Comparison of ENCODE assay signal across 9 cellular contexts in the genomic region with DNA sequence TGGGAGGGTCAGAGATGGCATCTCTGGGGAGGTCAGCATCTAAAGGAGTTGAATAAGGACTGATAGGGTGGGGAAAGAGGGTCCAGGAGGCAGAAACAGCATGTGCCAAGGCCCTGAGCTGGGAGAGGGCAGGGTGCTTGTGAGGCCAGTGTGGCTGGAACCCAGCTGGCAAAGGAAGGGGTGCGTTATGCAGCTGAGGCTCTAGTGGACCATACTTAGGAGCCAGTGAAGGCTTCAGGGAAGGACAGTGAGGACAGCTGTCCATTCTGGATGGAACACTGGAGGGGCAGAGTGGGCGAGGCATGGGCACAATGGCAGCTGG. TPM values are rescaled to one million over a fixed set of nuclear protein-coding genes. Genes with fewer than 3 reads are reported as not detected.
DNase-seq lines count a peak whose midpoint lies in the region; ATAC-seq, FAIRE-seq and TF ChIP-seq lines count a peak whose summit lies in the region.
"Had no signal": no experiment of that assay in that cellular context is flagged by ENCODE, and none has a peak within 500 bp of the region (broad histone marks: within the 10 kb centered on the region; RNA-seq: fewer than 3 reads in every experiment).

No MANE protein-coding gene starts in this region.

- peak overlapping the region; percentile 76 for H3K27ac ChIP-seq in cardiac muscle cell
- no peak overlapping the region for H3K27ac ChIP-seq in mesenchymal stem cell (ENCODE audit: low read length, poor library complexity, severe bottlenecking)
- peak overlapping the region; percentile 68 to 73 (median 70) for H3K27ac ChIP-seq in transverse colon
- H3K27ac ChIP-seq: C4-2B had no signal

- H3K27me3 ChIP-seq in cardiac muscle cell (no peaks in the 10 kb centered on the region), mesenchymal stem cell (ENCODE audit: control insufficient read depth in 1 of 2, insufficient read depth in 1 of 2, low read length in 2 of 2) (peaks cover 0 to 21% of the 10 kb centered on the region in 2 experiments), transverse colon (no peaks in the 10 kb centered on the region)

- peak overlapping the region in 1 of 2 experiments; percentile 97 for H3K23ac ChIP-seq in mesenchymal stem cell (ENCODE audit: low read length in 2 of 2)

- no peak overlapping the region for H2BK15ac ChIP-seq in mesenchymal stem cell (ENCODE audit: low read depth, poor library complexity, severe bottlenecking)

- no peak for DNase-seq in cardiac muscle cell (ENCODE audit: low read depth in 1 of 2, low spot score in 1 of 2)
- no peak for DNase-seq in left ventricle myocardium superior
- no peak for DNase-seq in activated naive CD8-positive, alpha-beta T cell treated with anti-CD3 and anti-CD28 coated beads for 36 hours
- DNase-seq in mesenchymal stem cell: no peak
- DNase-seq in transverse colon: no peak
- DNase-seq in urothelium cell line (ENCODE audit: low spot score): no peak

- no peaks in the 10 kb centered on the region for H3K27me3 Mint-ChIP-seq in activated naive CD8-positive, alpha-beta T cell treated with anti-CD3 and anti-CD28 coated beads for 36 hours

- WGBS in mesenchymal stem cell: 70% methylated on average over 2 of the region's 2 CpGs
- 75% methylated on average over 2 of the region's 2 CpGs; no CpG with 5 or more reads in 1 of the 2 donors for WGBS in transverse colon (ENCODE audit: low coverage in 1 of 2), 2 donors

- H2BK120ac ChIP-seq in mesenchymal stem cell (ENCODE audit: low read depth, low read length): no peak overlapping the region

- H4K8ac ChIP-seq in mesenchymal stem cell (ENCODE audit: low read length): peak overlapping the region; percentile 94

- no peaks in the 10 kb centered on the region for H3K9me3 ChIP-seq in cardiac muscle cell (ENCODE audit: low read depth)
- no peaks in the 10 kb centered on the region for H3K9me3 ChIP-seq in mesenchymal stem cell (ENCODE audit: control insufficient read depth, low read length)
- H3K9me3 ChIP-seq in transverse colon: no peaks in the 10 kb centered on the region

- H2AFZ ChIP-seq in mesenchymal stem cell (ENCODE audit: low read depth, low read length): peak overlapping the region; percentile 36

- peak overlapping the region; percentile 87 to 99 for H3K18ac ChIP-seq in mesenchymal stem cell (ENCODE audit: low read depth in 1 of 2, low read length in 2 of 2)

- H3K14ac ChIP-seq in mesenchymal stem cell (ENCODE audit: low read length in 2 of 2): peak overlapping the region in 1 of 2 experiments; percentile 95

- H3K4me1 ChIP-seq in cardiac muscle cell (ENCODE audit: low read depth): peaks cover 26% of the 10 kb centered on the region
- H3K4me1 ChIP-seq in mesenchymal stem cell (ENCODE audit: control insufficient read depth, insufficient read depth, low read depth, low read length): peaks cover 6% of the 10 kb centered on the region
- peaks cover 0 to 11% (median 8%) of the 10 kb centered on the region in 4 donors for H3K4me1 ChIP-seq in transverse colon

- H3K79me1 ChIP-seq in mesenchymal stem cell (replicated peaks; ENCODE audit: low read length, poor library complexity, severe bottlenecking): no peaks in the 10 kb centered on the region

- FAIRE-seq in urothelium cell line (lab: Jason Lieb, UNC): no peak

- H3K9ac ChIP-seq in mesenchymal stem cell (ENCODE audit: low read length): peak overlapping the region; percentile 91

- H3K4me3 ChIP-seq in cardiac muscle cell (no peak overlapping the region), mesenchymal stem cell (ENCODE audit: insufficient read depth in 1 of 2, low read depth in 1 of 2, low read length in 2 of 2) (peak overlapping the region in 1 of 2 experiments; percentile 83), transverse colon (no peak overlapping the region)

- H3K36me3 ChIP-seq in cardiac muscle cell (no peaks in the 10 kb centered on the region), mesenchymal stem cell (ENCODE audit: control insufficient read depth in 1 of 2, insufficient read depth in 2 of 2, low read depth in 1 of 2, low read length in 2 of 2) (no peaks in the 10 kb centered on the region), transverse colon (no peaks in the 10 kb centered on the region)

- no peak overlapping the region for H2BK5ac ChIP-seq in mesenchymal stem cell (ENCODE audit: low read depth, low read length, poor library complexity, severe bottlenecking)

- peak overlapping the region; percentile 71 to 100 for H2BK12ac ChIP-seq in mesenchymal stem cell (ENCODE audit: low read length in 2 of 2)

- peak overlapping the region; percentile 79 to 94 for H3K4ac ChIP-seq in mesenchymal stem cell (ENCODE audit: low read depth in 1 of 2, low read length in 2 of 2)

- peak overlapping the region; percentile 87 for H3K27ac Mint-ChIP-seq in activated naive CD8-positive, alpha-beta T cell treated with anti-CD3 and anti-CD28 coated beads for 36 hours

- no peak overlapping the region for H3K4me2 ChIP-seq in mesenchymal stem cell (ENCODE audit: low read length, poor library complexity, severe bottlenecking)

- no peak for TF ChIP-seq POLR2A in transverse colon (IDR thresholded peaks at IDR 0.05)

- H2AK5ac ChIP-seq in mesenchymal stem cell (ENCODE audit: low read length, severe bottlenecking): no peak overlapping the region

- H3K4me3 Mint-ChIP-seq in activated naive CD8-positive, alpha-beta T cell treated with anti-CD3 and anti-CD28 coated beads for 36 hours: no peak overlapping the region

- intact Hi-C loops in left ventricle myocardium superior (cut with micrococcal nuclease) (no loop called here), transverse colon (cut with DNase I; ENCODE audit: low total_unique reads) (no loop called here)

- TF ChIP-seq CTCF in cardiac muscle cell (IDR thresholded peaks at IDR 0.05; ENCODE audit: low read depth, low read length) (no peak), transverse colon (IDR thresholded peaks at IDR 0.05) (no peak)

- no peak for TF ChIP-seq EP300 in transverse colon (IDR thresholded peaks at IDR 0.05; ENCODE audit: low read depth)

- ATAC-seq in left ventricle myocardium superior (no peak), GM18858 (IDR thresholded peaks at IDR 0.05; ENCODE audit: unreplicated experiment) (no peak), GM18868 (IDR thresholded peaks at IDR 0.05; ENCODE audit: unreplicated experiment) (no peak)

- H4K91ac ChIP-seq in mesenchymal stem cell (ENCODE audit: low read length): peak overlapping the region; percentile 98

- no peaks in the 10 kb centered on the region for H3K9me3 Mint-ChIP-seq in activated naive CD8-positive, alpha-beta T cell treated with anti-CD3 and anti-CD28 coated beads for 36 hours

- H3K36me3 Mint-ChIP-seq in activated naive CD8-positive, alpha-beta T cell treated with anti-CD3 and anti-CD28 coated beads for 36 hours: no peaks in the 10 kb centered on the region

- in situ Hi-C loops in transverse colon (cut with MboI; ENCODE audit: low pct_ligation_motif_present in 1 of 4, low pct_unique_long_range_greater_than_20kb in 1 of 4, low sequenced_read_pairs in 3 of 4): no loop called here

- peaks cover 27% of the 10 kb centered on the region for H3K4me1 Mint-ChIP-seq in activated naive CD8-positive, alpha-beta T cell treated with anti-CD3 and anti-CD28 coated beads for 36 hours

RNA-seq across cellular contexts. Expression of a gene that starts 57.1 kb away (rescaled TPM):
- total RNA-seq in cardiac muscle cell: 1,294 and 1,627 TPM in 2 replicates
- polyA plus RNA-seq in cardiac muscle cell: 590 and 630 TPM in 2 replicates
- 626 TPM for total RNA-seq in left ventricle myocardium superior
- 1,000 to 10,000 TPM; 1,457 to 1,518 TPM for total RNA-seq in activated naive CD8-positive, alpha-beta T cell treated with anti-CD3 and anti-CD28 coated beads for 36 hours
- 2,341 TPM for polyA plus RNA-seq in mesenchymal stem cell (2013, experiment 1 of 2)
- polyA plus RNA-seq in mesenchymal stem cell (2013, experiment 2 of 2): 2,276 TPM
- 100 to 1,000 TPM; 382 to 822 (median 494) TPM for total RNA-seq in transverse colon
